In genomic region chr18:79657342-79657996, GRCh38 we compare ENCODE assay signal across 17 cellular contexts. TPM values are rescaled to one million over a fixed set of nuclear protein-coding genes. Genes with fewer than 3 reads are reported as not detected.
DNase-seq lines count a peak whose midpoint lies in the region; ATAC-seq, FAIRE-seq and TF ChIP-seq lines count a peak whose summit lies in the region.
"Had no signal": no experiment of that assay in that cellular context is flagged by ENCODE, and none has a peak within 500 bp of the region (broad histone marks: within the 10 kb centered on the region; RNA-seq: fewer than 3 reads in every experiment).

No MANE protein-coding gene starts in this region.

- DNase-seq in DMS53 (lab: John Stamatoyannopoulos, UW) (peak; percentile 42), DMS53 treated with DMSO at 0.1 percent for 48 hours (lab: John Stamatoyannopoulos, UW; ENCODE audit: unreplicated experiment) (no peak), NCI-H2196 (lab: John Stamatoyannopoulos, UW; ENCODE audit: unreplicated experiment) (peak; percentile 59), bronchial epithelial cell (ENCODE audit: low read depth) (no peak), trophoblast cell (no peak), Right ventricle myocardium superior (no peak), NCI-H1048 (lab: John Stamatoyannopoulos, UW) (no peak)
- DNase-seq: activated CD4-positive, CD25-positive, alpha-beta regulatory T cell treated with anti-CD3 and anti-CD28 coated beads, Interleukin-2, amount 50 U/mL, for 72 hours; aorta; MM.1S; NCI-H510A; posterior cingulate gyrus; spleen; T-cell had no signal

- peak; percentile 14 for TF ChIP-seq CTCF in bronchial epithelial cell (IDR thresholded peaks at IDR 0.05; ENCODE audit: insufficient read depth, low read length, severe bottlenecking)

- no peak for ATAC-seq in Right ventricle myocardium superior (ENCODE audit: poor library complexity)
- ATAC-seq in HG03097 (IDR thresholded peaks at IDR 0.05; ENCODE audit: low FRiP score, unreplicated experiment): no peak
- ATAC-seq: T-cell had no signal

- H4K91ac ChIP-seq in trophoblast cell (ENCODE audit: low read depth, low read length): no peak overlapping the region

- H3K27me3 ChIP-seq in bronchial epithelial cell (ENCODE audit: control insufficient read depth, insufficient read depth, low read length) (peaks cover 2% of the 10 kb centered on the region), trophoblast cell (ENCODE audit: insufficient read depth, low read length) (no peaks in the 10 kb centered on the region)

- peak overlapping the region; percentile 80 for H4K12ac ChIP-seq in trophoblast cell (ENCODE audit: low read depth, low read length)

- H3K27ac ChIP-seq in trophoblast cell (ENCODE audit: low read depth, low read length): no peak overlapping the region
- H3K27ac ChIP-seq: HL-60, spleen had no signal

- no peak overlapping the region for H3K18ac ChIP-seq in trophoblast cell (ENCODE audit: low read length)

- no peak overlapping the region for H2AFZ ChIP-seq in trophoblast cell (ENCODE audit: insufficient read depth, low read length, poor library complexity)

- no peak overlapping the region for H2BK120ac ChIP-seq in trophoblast cell (ENCODE audit: insufficient read depth, low read length, poor library complexity)

- H4K8ac ChIP-seq in trophoblast cell (ENCODE audit: low read depth, low read length): no peak overlapping the region

- H3K79me1 ChIP-seq in trophoblast cell (ENCODE audit: low read length): no peaks in the 10 kb centered on the region

- H3K36me3 ChIP-seq in bronchial epithelial cell (ENCODE audit: control insufficient read depth, insufficient read depth, low read length) (no peaks in the 10 kb centered on the region), trophoblast cell (ENCODE audit: control insufficient read depth in 1 of 2, insufficient read depth in 2 of 2, low read length in 2 of 2) (no peaks in the 10 kb centered on the region)
- H3K36me3 ChIP-seq: spleen had no signal

- H3K4me2 ChIP-seq in trophoblast cell (ENCODE audit: low read length): no peak overlapping the region

- H3K9me3 ChIP-seq in trophoblast cell (ENCODE audit: insufficient read depth, low read depth, low read length): no peaks in the 10 kb centered on the region

- intact Hi-C loops in Right ventricle myocardium superior (cut with DNase I): no loop called here

- H3K4me3 ChIP-seq in bronchial epithelial cell (ENCODE audit: low read depth, low read length) (no peak overlapping the region), trophoblast cell (ENCODE audit: low read depth, low read length) (no peak overlapping the region)
- H3K4me3 ChIP-seq: spleen had no signal

- H2BK5ac ChIP-seq in trophoblast cell (ENCODE audit: low read depth, low read length, poor library complexity): no peak overlapping the region

- no CpG with 5 or more reads among the region's 21 CpGs for WGBS in trophoblast cell (ENCODE audit: extremely low coverage, insufficient coverage, insufficient read length)

- H2AK5ac ChIP-seq in trophoblast cell (ENCODE audit: low read length): peak overlapping the region; percentile 29

- no peaks in the 10 kb centered on the region for H3K79me2 ChIP-seq in trophoblast cell (ENCODE audit: control insufficient read depth, insufficient read depth, low read length, poor library complexity)

- no peaks in the 10 kb centered on the region for H3K4me1 ChIP-seq in trophoblast cell (ENCODE audit: control insufficient read depth in 1 of 2, insufficient read depth in 2 of 2, low read length in 2 of 2)
- H3K4me1 ChIP-seq: spleen had no signal

- FAIRE-seq in bronchial epithelial cell (lab: Jason Lieb, UNC): no peak
- FAIRE-seq: RCC 7860 had no signal

- no peak overlapping the region for H3K9ac ChIP-seq in trophoblast cell (ENCODE audit: low read length)

- H3K4ac ChIP-seq in trophoblast cell (ENCODE audit: low read depth, low read length): no peak overlapping the region

- no peak overlapping the region for H3K14ac ChIP-seq in trophoblast cell (ENCODE audit: low read length)

- no peak overlapping the region for H2BK12ac ChIP-seq in trophoblast cell (ENCODE audit: low read length)

- no peak overlapping the region for H3K23ac ChIP-seq in trophoblast cell (ENCODE audit: low read length)

RNA-seq across cellular contexts. Expression of gene CTDP1, which starts 22.1 kb away (rescaled TPM):
- total RNA-seq in bronchial epithelial cell (27.1 and 32.1 TPM in 2 replicates), Right ventricle myocardium superior (8.7 TPM)
- 21.4 and 21.6 TPM in 2 replicates for polyA plus RNA-seq in trophoblast cell (2013)

Comparison
In these comparisons a context has a peak if more than half of its experiments do, and no peak if none do; other contexts are left out.
1. DNase-seq: peak in DMS53 (single experiment) and NCI-H2196 (single experiment); none in DMS53 treated with DMSO at 0.1 percent for 48 hours (single experiment), bronchial epithelial cell (single experiment), trophoblast cell (0 of 2), Right ventricle myocardium superior (single experiment) and NCI-H1048 (single experiment).